Comparison of ENCODE assay signal across 8 cellular contexts in genomic region chr2:110211938-110212858, GRCh38. TPM values are rescaled to one million over a fixed set of nuclear protein-coding genes. Genes with fewer than 3 reads are reported as not detected.
DNase-seq lines count a peak whose midpoint lies in the region; ATAC-seq and TF ChIP-seq lines count a peak whose summit lies in the region.

Gene MTLN (minus strand): TSS chr2:110212547. CDS start chr2:110212525, 22 bp downstream.

- peak; percentile 74 for DNase-seq in DMS53 treated with DMSO at 0.1 percent for 48 hours (lab: John Stamatoyannopoulos, UW; ENCODE audit: unreplicated experiment)
- peak; percentile 76 for DNase-seq in RPMI7951 (ENCODE audit: low read depth)
- DNase-seq in fibroblast of gingiva (ENCODE audit: low read depth), result peak; percentile 63
- peak; percentile 56 to 85 (median 71) for DNase-seq in naive thymus-derived CD8-positive, alpha-beta T cell
- DNase-seq in stimulated activated naive CD8-positive, alpha-beta T cell treated with anti-CD3 and anti-CD28 coated beads, Interleukin-15, Interleukin-2, amounts not matched to agents 100 U/mL and 50 U/mL, for 24 hours, result peak; percentile 78

- H3K36me3 Mint-ChIP-seq in activated T-helper 17 cell treated with anti-CD3 and anti-CD28 coated beads, Interleukin-2, amount 50 U/mL, for 72 hours (ENCODE audit: low read depth), result peaks cover 39% of the 10 kb centered on the region
- H3K36me3 Mint-ChIP-seq in naive thymus-derived CD8-positive, alpha-beta T cell, result peaks cover 0 to 22% (median 0%) of the 10 kb centered on the region in 3 donors

- H3K27ac Mint-ChIP-seq in activated T-helper 17 cell treated with anti-CD3 and anti-CD28 coated beads, Interleukin-2, amount 50 U/mL, for 72 hours, result peak within 1 kb of the TSS; percentile 95
- peak within 1 kb of the TSS; percentile 92 to 97 (median 96) for H3K27ac Mint-ChIP-seq in naive thymus-derived CD8-positive, alpha-beta T cell

- H3K9me3 Mint-ChIP-seq in activated T-helper 17 cell treated with anti-CD3 and anti-CD28 coated beads, Interleukin-2, amount 50 U/mL, for 72 hours, result no peaks in the 10 kb centered on the region
- peaks cover 0 to 4% (median 0%) of the 10 kb centered on the region in 9 donors for H3K9me3 Mint-ChIP-seq in naive thymus-derived CD8-positive, alpha-beta T cell

- no peaks in the 10 kb centered on the region for H3K4me1 Mint-ChIP-seq in activated T-helper 17 cell treated with anti-CD3 and anti-CD28 coated beads, Interleukin-2, amount 50 U/mL, for 72 hours
- H3K4me1 Mint-ChIP-seq in naive thymus-derived CD8-positive, alpha-beta T cell, result peaks cover 19 to 33% (median 21%) of the 10 kb centered on the region in 4 donors

- peak within 1 kb of the TSS; percentile 94 for H3K4me3 Mint-ChIP-seq in activated T-helper 17 cell treated with anti-CD3 and anti-CD28 coated beads, Interleukin-2, amount 50 U/mL, for 72 hours
- H3K4me3 Mint-ChIP-seq in naive thymus-derived CD8-positive, alpha-beta T cell, result peak within 1 kb of the TSS; percentile 86 to 97 (median 94)

- TF ChIP-seq EP300 in Ishikawa (IDR thresholded peaks at IDR 0.05; ENCODE audit: borderline replicate concordance), result no peak

- H3K27me3 Mint-ChIP-seq in activated T-helper 17 cell treated with anti-CD3 and anti-CD28 coated beads, Interleukin-2, amount 50 U/mL, for 72 hours, result peaks cover 19% of the 10 kb centered on the region
- peaks cover 8 to 29% (median 22%) of the 10 kb centered on the region in 5 donors for H3K27me3 Mint-ChIP-seq in naive thymus-derived CD8-positive, alpha-beta T cell

- TF ChIP-seq RAD21 in Ishikawa (IDR thresholded peaks at IDR 0.05; ENCODE audit: low read depth), result no peak

- peak; percentile 86 for ATAC-seq in GM21619 (IDR thresholded peaks at IDR 0.05; ENCODE audit: unreplicated experiment)
- peak; percentile 94 for ATAC-seq in activated T-helper 17 cell treated with anti-CD3 and anti-CD28 coated beads, Interleukin-2, amount 50 U/mL, for 72 hours (replicated peaks)
- ATAC-seq in naive thymus-derived CD8-positive, alpha-beta T cell, result peak; percentile 94 to 95
- ATAC-seq in stimulated activated naive CD8-positive, alpha-beta T cell treated with anti-CD3 and anti-CD28 coated beads, Interleukin-15, Interleukin-2, amounts not matched to agents 100 U/mL and 50 U/mL, for 24 hours, result peak; percentile 83

- POLR2A ChIA-PET in naive thymus-derived CD8-positive, alpha-beta T cell (lab: Charles Lee), result no interaction called here

TF ChIP-seq in Ishikawa, 13 proteins besides CTCF, POLR2A, EP300 and RAD21:
- TF ChIP-seq EGR1 (IDR thresholded peaks at IDR 0.05) (no peak), FOXM1 (IDR thresholded peaks at IDR 0.05; ENCODE audit: borderline replicate concordance, low read depth) (no peak), CREB1 (IDR thresholded peaks at IDR 0.05; ENCODE audit: low read depth) (no peak), MAX (IDR thresholded peaks at IDR 0.05) (peak; percentile 78), CEBPB (IDR thresholded peaks at IDR 0.05) (no peak), TEAD4 (IDR thresholded peaks at IDR 0.05) (no peak), YY1 (IDR thresholded peaks at IDR 0.05; ENCODE audit: low read depth) (peak; percentile 92), ZBTB7A (IDR thresholded peaks at IDR 0.05; ENCODE audit: low read depth) (no peak), TCF12 (IDR thresholded peaks at IDR 0.05; ENCODE audit: low read depth) (no peak), TAF1 (IDR thresholded peaks at IDR 0.05; ENCODE audit: low read depth) (peak; percentile 74), USF1 (IDR thresholded peaks at IDR 0.05) (no peak)

RNA-seq across cellular contexts. Expression of gene MTLN, which starts in this region (rescaled TPM):
- total RNA-seq in RPMI7951 (2014; rRNA removed; shearing (Covaris generic)), result 108 and 109 TPM in 2 replicates
- 10 to 100 TPM; 33.0 to 55.3 TPM for total RNA-seq in activated T-helper 17 cell treated with anti-CD3 and anti-CD28 coated beads, Interleukin-2, amount 50 U/mL, for 72 hours
- 10 to 100 TPM; 35.1 to 41.7 TPM for total RNA-seq in naive thymus-derived CD8-positive, alpha-beta T cell
- 100 to 1,000 TPM; 125 to 186 (median 143) TPM for polyA plus RNA-seq in naive thymus-derived CD8-positive, alpha-beta T cell

Comparison
In these comparisons a context has a peak if more than half of its experiments do, and no peak if none do; other contexts are left out.
1. Peak in every context shown above with its lines: DNase-seq and ATAC-seq.